ENCODE assay signal across 25 cellular contexts in the genomic region with DNA sequence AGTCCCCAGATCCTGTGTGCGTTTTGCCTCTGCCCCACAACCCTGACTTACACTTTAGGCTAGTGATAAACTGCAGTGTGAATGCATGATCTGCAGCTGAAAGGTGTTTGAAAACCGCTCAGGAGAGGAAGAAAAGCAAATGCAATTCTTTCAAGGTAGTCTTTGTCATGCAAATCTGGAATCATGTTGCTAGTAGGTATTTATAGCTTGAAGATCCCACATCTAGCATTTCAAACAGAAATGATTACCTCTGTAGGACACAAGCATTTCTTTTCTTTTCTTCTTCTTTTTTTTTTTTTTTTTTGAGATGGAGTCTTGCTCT. TPM values are rescaled to one million over a fixed set of nuclear protein-coding genes. Genes with fewer than 3 reads are reported as not detected.
DNase-seq lines count a peak whose midpoint lies in the region; ATAC-seq and TF ChIP-seq lines count a peak whose summit lies in the region.
"Had no signal": no experiment of that assay in that cellular context is flagged by ENCODE, and none has a peak within 500 bp of the region (broad histone marks: within the 10 kb centered on the region; RNA-seq: fewer than 3 reads in every experiment).

No MANE protein-coding gene starts in this region.

- H4K5ac ChIP-seq in H9 (ENCODE audit: insufficient read length, low read depth, low read length), result no peak overlapping the region

- no peak overlapping the region for H4K91ac ChIP-seq in H9 (ENCODE audit: insufficient read length, low read depth, low read length)

- no peaks in the 10 kb centered on the region for H3K79me2 ChIP-seq in H9 (ENCODE audit: insufficient read depth, low read length)
- H3K79me2 ChIP-seq in PC-3 (ENCODE audit: low read length), result no peaks in the 10 kb centered on the region
- H3K79me2 ChIP-seq: parathyroid adenoma had no signal

- peaks cover 8% of the 10 kb centered on the region for H3K23me2 ChIP-seq in H9 (ENCODE audit: insufficient read length, low read depth, low read length, poor library complexity, severe bottlenecking)

- no peak overlapping the region for H3K18ac ChIP-seq in H9 (ENCODE audit: insufficient read length, low read depth, low read length)

- H2BK5ac ChIP-seq in H9 (ENCODE audit: insufficient read length, low read length), result no peak overlapping the region

- no peaks in the 10 kb centered on the region for H3K9me2 ChIP-seq in PC-3 (replicated peaks; ENCODE audit: low read length)

- no peak overlapping the region for H4K8ac ChIP-seq in H9 (replicated peaks; ENCODE audit: insufficient read length, low read depth, low read length)

- H3K4me1 Mint-ChIP-seq in activated CD4-positive, alpha-beta T cell treated with anti-CD3 and anti-CD28 coated beads, Interleukin-2, amount 10 ng/mL, durations not matched to agents 7 days and 5 days, result peaks cover 55% of the 10 kb centered on the region
- peaks cover 20 to 28% of the 10 kb centered on the region in 2 experiments for H3K4me1 Mint-ChIP-seq in H9
- peaks cover 48% of the 10 kb centered on the region for H3K4me1 Mint-ChIP-seq in activated CD8-positive, alpha-beta T cell treated with anti-CD3 and anti-CD28 coated beads for 36 hours (ENCODE audit: low read depth)
- H3K4me1 Mint-ChIP-seq in naive thymus-derived CD4-positive, alpha-beta T cell, result peaks cover 26 to 58% (median 52%) of the 10 kb centered on the region in 7 donors

- H3K23ac ChIP-seq in H9 (ENCODE audit: insufficient read length, low read depth, low read length), result no peak overlapping the region

- TF ChIP-seq CTCF in H9 (conservative IDR thresholded peaks at IDR 0.05) (no peak), GM20000 (IDR thresholded peaks at IDR 0.05; ENCODE audit: extremely low read depth, missing control alignments) (no peak), PC-3 (conservative IDR thresholded peaks at IDR 0.05; ENCODE audit: low read depth, low read length) (no peak)
- no peak for TF ChIP-seq CTCF in activated CD8-positive, alpha-beta T cell treated with anti-CD3 and anti-CD28 coated beads for 36 hours (IDR thresholded peaks at IDR 0.05)

- peak overlapping the region; percentile 80 for H3K27ac Mint-ChIP-seq in activated CD4-positive, alpha-beta T cell treated with anti-CD3 and anti-CD28 coated beads, Interleukin-2, amount 10 ng/mL, durations not matched to agents 7 days and 5 days
- H3K27ac Mint-ChIP-seq in H9, result peak overlapping the region in 2 of 3 experiments; percentile 32 to 75; a peak in 2 of 7 replicates
- peak overlapping the region; percentile 32 for H3K27ac Mint-ChIP-seq in activated CD8-positive, alpha-beta T cell treated with anti-CD3 and anti-CD28 coated beads for 36 hours
- H3K27ac Mint-ChIP-seq in naive thymus-derived CD4-positive, alpha-beta T cell, result peak overlapping the region; percentile 88 to 99 (median 96)
- H3K27ac Mint-ChIP-seq: endodermal cell had no signal

- no peak overlapping the region for H3K4ac ChIP-seq in H9 (ENCODE audit: low read depth, low read length)

- H3K56ac ChIP-seq in H9 (ENCODE audit: insufficient read length, low read depth, low read length), result no peak overlapping the region

- H3K4me3 Mint-ChIP-seq in activated CD4-positive, alpha-beta T cell treated with anti-CD3 and anti-CD28 coated beads, Interleukin-2, amount 10 ng/mL, durations not matched to agents 7 days and 5 days, result no peak overlapping the region
- peak overlapping the region in 1 of 2 experiments; percentile 2; a peak in 1 of 5 replicates for H3K4me3 Mint-ChIP-seq in H9
- H3K4me3 Mint-ChIP-seq in activated CD8-positive, alpha-beta T cell treated with anti-CD3 and anti-CD28 coated beads for 36 hours, result no peak overlapping the region
- peak overlapping the region in 8 of 10 donors; percentile 12 to 96 (median 50) for H3K4me3 Mint-ChIP-seq in naive thymus-derived CD4-positive, alpha-beta T cell
- H3K4me3 Mint-ChIP-seq: CD8-positive, alpha-beta memory T cell; endodermal cell had no signal

- no peaks in the 10 kb centered on the region for H3K36me3 ChIP-seq in naive thymus-derived CD4-positive, alpha-beta T cell (ENCODE audit: control insufficient read depth in 2 of 3, insufficient read depth in 3 of 3, low read length in 3 of 3)
- H3K36me3 ChIP-seq in PC-3 (ENCODE audit: low read depth, low read length), result no peaks in the 10 kb centered on the region
- H3K36me3 ChIP-seq: esophagus muscularis mucosa, tibial artery had no signal

- H3K36me3 Mint-ChIP-seq in activated CD4-positive, alpha-beta T cell treated with anti-CD3 and anti-CD28 coated beads, Interleukin-2, amount 10 ng/mL, durations not matched to agents 7 days and 5 days (ENCODE audit: low read depth), result peaks cover 17% of the 10 kb centered on the region
- peaks cover 0 to 4% (median 0%) of the 10 kb centered on the region in 3 experiments; a peak in 1 of 7 replicates for H3K36me3 Mint-ChIP-seq in H9 (ENCODE audit: insufficient read depth in 1 of 3, low read depth in 3 of 3)
- H3K36me3 Mint-ChIP-seq in activated CD8-positive, alpha-beta T cell treated with anti-CD3 and anti-CD28 coated beads for 36 hours (ENCODE audit: low read depth), result peaks cover 9% of the 10 kb centered on the region
- peaks cover 0 to 19% (median 0%) of the 10 kb centered on the region in 5 donors for H3K36me3 Mint-ChIP-seq in naive thymus-derived CD4-positive, alpha-beta T cell
- H3K36me3 Mint-ChIP-seq: CD8-positive, alpha-beta memory T cell had no signal

- intact Hi-C loops in activated CD8-positive, alpha-beta T cell treated with anti-CD3 and anti-CD28 coated beads for 36 hours (cut with micrococcal nuclease), result loop anchor here (5.0 to 10.0 kb wide), 2 partner anchors 38 to 85 kb away; partner anchors contain the start of gene ZNF2
- intact Hi-C loops in naive thymus-derived CD4-positive, alpha-beta T cell (cut with micrococcal nuclease), result loop anchor here (1.0 to 10.0 kb wide), 4 partner anchors 37 to 265 kb away; partner anchors contain the start of genes MRPS5 (in 1 of the 2) and ZNF892 (in 1 of the 2)
- intact Hi-C loops in PC-3 (cut with micrococcal nuclease), result no loop called here

- H2AK5ac ChIP-seq in H9 (ENCODE audit: insufficient read length, low read length), result no peak overlapping the region

- WGBS in H9 (ENCODE audit: extremely low coverage, insufficient read length, low lambda C conversion rate), result no CpG with 5 or more reads among the region's 2 CpGs

- POLR2A ChIA-PET in activated CD4-positive, alpha-beta T cell treated with anti-CD3 and anti-CD28 coated beads, Interleukin-2, amount 10 ng/mL, durations not matched to agents 7 days and 5 days (lab: Charles Lee), result interaction anchor here (0.9 to 1.8 kb wide), 3 partner anchors 17 to 57 kb away, joined by 4 to 7 read pairs (median 5); partner anchors contain the start of gene MAL
- POLR2A ChIA-PET in activated CD8-positive, alpha-beta T cell treated with anti-CD3 and anti-CD28 coated beads for 36 hours (lab: Charles Lee), result interaction anchor here (0.5 to 8.7 kb wide), 10 partner anchors 10 to 80 kb away, joined by 3 to 104 read pairs (median 4); partner anchors contain the start of genes MAL and ZNF514
- POLR2A ChIA-PET in naive thymus-derived CD4-positive, alpha-beta T cell (lab: Charles Lee), result interaction anchor here (0.8 to 15.7 kb wide), 11 partner anchors 23 to 126 kb away, joined by 3 to 1031 read pairs (median 6); partner anchors contain the start of genes MAL and MRPS5
- POLR2A ChIA-PET in PC-3 (lab: Charles Lee; ENCODE audit: unreplicated experiment), result no interaction called here

- H3K27me3 Mint-ChIP-seq in activated CD4-positive, alpha-beta T cell treated with anti-CD3 and anti-CD28 coated beads, Interleukin-2, amount 10 ng/mL, durations not matched to agents 7 days and 5 days, result no peaks in the 10 kb centered on the region
- peaks cover 31% of the 10 kb centered on the region for H3K27me3 Mint-ChIP-seq in H9 (ENCODE audit: low read depth)
- H3K27me3 Mint-ChIP-seq in activated CD8-positive, alpha-beta T cell treated with anti-CD3 and anti-CD28 coated beads for 36 hours, result no peaks in the 10 kb centered on the region
- H3K27me3 Mint-ChIP-seq in naive thymus-derived CD4-positive, alpha-beta T cell, result no peaks in the 10 kb centered on the region
- H3K27me3 Mint-ChIP-seq: stimulated activated naive CD8-positive, alpha-beta T cell treated with anti-CD3 and anti-CD28 coated beads, Interleukin-15, amount 100 ng/mL, for 72 hours had no signal

- H3K14ac ChIP-seq in H9 (ENCODE audit: insufficient read depth, low read length), result no peak overlapping the region

- H3K9ac ChIP-seq in H9 (ENCODE audit: extremely low read depth, insufficient read length, low read length) (no peak overlapping the region), PC-3 (ENCODE audit: low read length) (no peak overlapping the region)
- H3K9ac ChIP-seq: parathyroid adenoma had no signal

- ATAC-seq in activated CD8-positive, alpha-beta T cell treated with anti-CD3 and anti-CD28 coated beads for 36 hours, result no peak
- ATAC-seq in naive thymus-derived CD4-positive, alpha-beta T cell, result no peak
- ATAC-seq in PC-3, result no peak
- ATAC-seq: left cardiac atrium had no signal

- H3K27me3 ChIP-seq in H9 (ENCODE audit: insufficient read depth, low read length) (no peaks in the 10 kb centered on the region), PC-3 (ENCODE audit: low read length) (no peaks in the 10 kb centered on the region)
- no peaks in the 10 kb centered on the region for H3K27me3 ChIP-seq in naive thymus-derived CD4-positive, alpha-beta T cell (ENCODE audit: control insufficient read depth in 2 of 2, insufficient read depth in 2 of 2, low read length in 2 of 2)

- no peak for DNase-seq in activated CD4-positive, alpha-beta T cell treated with anti-CD3 and anti-CD28 coated beads, Interleukin-2, amount 10 ng/mL, durations not matched to agents 7 days and 5 days
- no peak for DNase-seq in activated CD4-positive, alpha-beta T cell treated with anti-CD3 and anti-CD28 coated beads for 4 hours
- DNase-seq in H9, result no peak
- DNase-seq in activated CD8-positive, alpha-beta T cell treated with anti-CD3 and anti-CD28 coated beads for 36 hours, result no peak
- DNase-seq in naive thymus-derived CD4-positive, alpha-beta T cell, result no peak
- DNase-seq in GM20000 (ENCODE audit: low spot score), result no peak
- DNase-seq in D341Med (ENCODE audit: low spot score), result no peak
- DNase-seq in PC-3, result no peak
- DNase-seq: activated CD8-positive, alpha-beta memory T cell treated with anti-CD3 and anti-CD28 coated beads for 24 hours; activated naive CD4-positive, alpha-beta T cell treated with anti-CD3 and anti-CD28 coated beads, Interleukin-2, amount 50 U/mL, for 16 hours; activated T-cell treated with anti-CD3 and anti-CD28 coated beads, Interleukin-2, amount 50 U/mL, for 48 hours; left cardiac atrium; NCI-H2029 treated with DMSO at 0.1 percent for 48 hours; tibial artery had no signal

- H4K20me1 ChIP-seq in H9 (ENCODE audit: control insufficient read depth, insufficient read depth, insufficient read length) (no peaks in the 10 kb centered on the region), PC-3 (ENCODE audit: low read length) (no peaks in the 10 kb centered on the region)

- H3K4me3 ChIP-seq in naive thymus-derived CD4-positive, alpha-beta T cell (ENCODE audit: low read length), result no peak overlapping the region
- H3K4me3 ChIP-seq in PC-3 (ENCODE audit: low read length), result no peak overlapping the region
- H3K4me3 ChIP-seq: coronary artery, esophagus muscularis mucosa, tibial artery had no signal

- H2BK12ac ChIP-seq in H9 (ENCODE audit: insufficient read length, low read depth, low read length), result no peak overlapping the region

- H3T11ph ChIP-seq in H9 (ENCODE audit: low read length), result no peak overlapping the region

- peak overlapping the region; percentile 7 for H3K4me2 ChIP-seq in H9 (ENCODE audit: insufficient read depth, insufficient read length, low read length)
- H3K4me2 ChIP-seq in PC-3 (ENCODE audit: low read length), result no peak overlapping the region

- H2BK15ac ChIP-seq in H9 (ENCODE audit: low read depth, low read length), result no peak overlapping the region

- no peak overlapping the region for H3K27ac ChIP-seq in H9 (ENCODE audit: insufficient read length, low read depth, low read length)
- no peak overlapping the region for H3K27ac ChIP-seq in naive thymus-derived CD4-positive, alpha-beta T cell (ENCODE audit: low read depth, low read length)
- no peak overlapping the region for H3K27ac ChIP-seq in PC-3 (ENCODE audit: low read length)
- H3K27ac ChIP-seq: coronary artery, esophagus muscularis mucosa, foreskin keratinocyte, parathyroid adenoma, tibial artery, VCaP had no signal

- H2BK120ac ChIP-seq in H9 (ENCODE audit: low read depth, low read length, poor library complexity, severe bottlenecking), result no peak overlapping the region

- no TSS peak for BruUV-seq in PC-3 (replicated peaks; lab: Mats Ljungman, UMichigan)

- H3K79me1 ChIP-seq in H9 (ENCODE audit: insufficient read depth, low read depth, low read length, poor library complexity, severe bottlenecking), result no peaks in the 10 kb centered on the region

- H3K9me3 Mint-ChIP-seq in activated CD4-positive, alpha-beta T cell treated with anti-CD3 and anti-CD28 coated beads, Interleukin-2, amount 10 ng/mL, durations not matched to agents 7 days and 5 days, result no peaks in the 10 kb centered on the region
- peaks cover 3 to 4% of the 10 kb centered on the region in 2 experiments for H3K9me3 Mint-ChIP-seq in H9
- no peaks in the 10 kb centered on the region for H3K9me3 Mint-ChIP-seq in activated CD8-positive, alpha-beta T cell treated with anti-CD3 and anti-CD28 coated beads for 36 hours
- H3K9me3 Mint-ChIP-seq in naive thymus-derived CD4-positive, alpha-beta T cell, result no peaks in the 10 kb centered on the region
- H3K9me3 Mint-ChIP-seq: CD8-positive, alpha-beta memory T cell; endodermal cell; stimulated activated naive CD8-positive, alpha-beta T cell treated with anti-CD3 and anti-CD28 coated beads, Interleukin-15, amount 100 ng/mL, for 72 hours had no signal

- H2AFZ ChIP-seq in H9 (ENCODE audit: low read length), result no peak overlapping the region
- H2AFZ ChIP-seq in PC-3 (ENCODE audit: low read length), result no peak overlapping the region
- H2AFZ ChIP-seq: parathyroid adenoma had no signal

- no peak overlapping the region for H2BK20ac ChIP-seq in H9 (ENCODE audit: low read depth, low read length, poor library complexity, severe bottlenecking)

- no peaks in the 10 kb centered on the region for H3F3A ChIP-seq in PC-3 (ENCODE audit: low read length, unreplicated experiment)

- peaks cover 3% of the 10 kb centered on the region; the same call in 1 of the 2 replicates for H3K4me1 ChIP-seq in H9 (ENCODE audit: insufficient read depth, low read length)
- peaks cover 18 to 51% of the 10 kb centered on the region in 2 donors for H3K4me1 ChIP-seq in naive thymus-derived CD4-positive, alpha-beta T cell (ENCODE audit: control insufficient read depth in 2 of 2, insufficient read depth in 2 of 2, low read length in 2 of 2)
- peaks cover 10% of the 10 kb centered on the region; the same call in 1 of the 2 replicates for H3K4me1 ChIP-seq in PC-3 (ENCODE audit: insufficient read depth, low read length)
- H3K4me1 ChIP-seq: foreskin keratinocyte, parathyroid adenoma had no signal

- CTCF ChIA-PET in activated CD4-positive, alpha-beta T cell treated with anti-CD3 and anti-CD28 coated beads, Interleukin-2, amount 10 ng/mL, durations not matched to agents 7 days and 5 days (lab: Charles Lee), result interaction anchor here (0.7 to 10.6 kb wide), 22 partner anchors 8 to 1791 kb away, joined by 3 to 149 read pairs (median 5); partner anchors contain the start of genes MAL, MRPS5 and ZNF2
- CTCF ChIA-PET in activated CD8-positive, alpha-beta T cell treated with anti-CD3 and anti-CD28 coated beads for 36 hours (lab: Charles Lee), result interaction anchor here (0.7 to 11.1 kb wide), 23 partner anchors 9 to 162 kb away, joined by 3 to 375 read pairs (median 4); partner anchors contain the start of genes MAL, MRPS5 and ZNF514
- CTCF ChIA-PET in naive thymus-derived CD4-positive, alpha-beta T cell (lab: Charles Lee), result interaction anchor here (0.7 to 14.9 kb wide), 18 partner anchors 11 to 93 kb away, joined by 3 to 502 read pairs (median 6); partner anchors contain the start of genes MAL and MRPS5
- CTCF ChIA-PET in PC-3 (lab: Charles Lee), result interaction anchor here (0.6 to 2.7 kb wide), 10 partner anchors 16 to 201 kb away, joined by 3 to 48 read pairs (median 5); partner anchors contain the start of gene MAL

- H3K9me3 ChIP-seq in H9 (ENCODE audit: control insufficient read depth, low read depth, low read length), result no peaks in the 10 kb centered on the region
- no peaks in the 10 kb centered on the region for H3K9me3 ChIP-seq in naive thymus-derived CD4-positive, alpha-beta T cell (ENCODE audit: control insufficient read depth in 2 of 3, low read length in 3 of 3)
- H3K9me3 ChIP-seq in PC-3 (ENCODE audit: low read length), result no peaks in the 10 kb centered on the region
- H3K9me3 ChIP-seq: esophagus muscularis mucosa, tibial artery had no signal

RNA-seq across cellular contexts. Expression of gene MRPS5, which starts 42.2 kb away (rescaled TPM):
- 10 to 100 TPM; 70.3 to 71.7 TPM for total RNA-seq in activated CD4-positive, alpha-beta T cell treated with anti-CD3 and anti-CD28 coated beads, Interleukin-2, amount 10 ng/mL, durations not matched to agents 7 days and 5 days
- total RNA-seq in H9 (2021) (50.9 and 51.4 TPM in 2 replicates), PC-3 (2014; rRNA removed) (107 and 136 TPM in 2 replicates)
- 10 to 100 TPM; 93.0 to 96.1 TPM for total RNA-seq in activated CD8-positive, alpha-beta T cell treated with anti-CD3 and anti-CD28 coated beads for 36 hours
- total RNA-seq in naive thymus-derived CD4-positive, alpha-beta T cell, result 10 to 100 TPM; 26.3 to 72.9 (median 60.5) TPM
- 10 to 100 TPM; 38.6 to 41.5 TPM for polyA plus RNA-seq in naive thymus-derived CD4-positive, alpha-beta T cell

RNA-seq across cellular contexts. Expression of gene MAL, which starts 53.9 kb away (rescaled TPM):
- total RNA-seq in activated CD4-positive, alpha-beta T cell treated with anti-CD3 and anti-CD28 coated beads, Interleukin-2, amount 10 ng/mL, durations not matched to agents 7 days and 5 days, result 100 to 1,000 TPM; 237 to 339 TPM
- not detected in 2 replicates for total RNA-seq in H9 (2021)
- total RNA-seq in activated CD8-positive, alpha-beta T cell treated with anti-CD3 and anti-CD28 coated beads for 36 hours, result 10 to 100 TPM; 54.0 to 59.2 TPM
- total RNA-seq in naive thymus-derived CD4-positive, alpha-beta T cell, result 100 to 1,000 TPM; 124 to 575 (median 159) TPM
- 100 to 1,000 TPM; 355 to 408 TPM for polyA plus RNA-seq in naive thymus-derived CD4-positive, alpha-beta T cell
- total RNA-seq in PC-3 (2014; rRNA removed), result 0.63 and 1.6 TPM in 2 replicates
- total RNA-seq: A673, endodermal cell, foreskin keratinocyte, mammary epithelial cell had no signal
- polyA plus RNA-seq: foreskin keratinocyte, mammary epithelial cell, neural cell had no signal

Comparison
In these comparisons a context has a peak if more than half of its experiments do, and no peak if none do; other contexts are left out.
1. H3K27ac Mint-ChIP-seq: peak in every context shown above with its lines; median percentile 96 in naive thymus-derived CD4-positive, alpha-beta T cell; 80 in activated CD4-positive, alpha-beta T cell treated with anti-CD3 and anti-CD28 coated beads, Interleukin-2, amount 10 ng/mL, durations not matched to agents 7 days and 5 days; 54 in H9; 32 in activated CD8-positive, alpha-beta T cell treated with anti-CD3 and anti-CD28 coated beads for 36 hours.
2. H3K4me3 Mint-ChIP-seq: peak in naive thymus-derived CD4-positive, alpha-beta T cell (8 of 10); none in activated CD4-positive, alpha-beta T cell treated with anti-CD3 and anti-CD28 coated beads, Interleukin-2, amount 10 ng/mL, durations not matched to agents 7 days and 5 days (single experiment) and activated CD8-positive, alpha-beta T cell treated with anti-CD3 and anti-CD28 coated beads for 36 hours (single experiment).
3. RNA of gene MAL, which starts 53.9 kb away (total RNA-seq): 237 to 339 TPM in activated CD4-positive, alpha-beta T cell treated with anti-CD3 and anti-CD28 coated beads, Interleukin-2, amount 10 ng/mL, durations not matched to agents 7 days and 5 days, 124 to 575 TPM in naive thymus-derived CD4-positive, alpha-beta T cell and 54.0 to 59.2 TPM in activated CD8-positive, alpha-beta T cell treated with anti-CD3 and anti-CD28 coated beads for 36 hours; 0.63 to 1.6 TPM in PC-3 and not detected in H9; every median in the first group is over 10 times any median in the second.